In genomic region chr19:12834976-12835757, GRCh38 we compare ENCODE assay signal across 10 cellular contexts. TPM values are rescaled to one million over a fixed set of nuclear protein-coding genes. Genes with fewer than 3 reads are reported as not detected.
A peak's percentile ranks its signal among the peaks of the same experiment; 100 is the strongest.
DNase-seq lines count a peak whose midpoint lies in the region; ATAC-seq and TF ChIP-seq lines count a peak whose summit lies in the region.
"Had no signal": no experiment of that assay in that cellular context is flagged by ENCODE, and none has a peak within 500 bp of the region (broad histone marks: within the 10 kb centered on the region; RNA-seq: fewer than 3 reads in every experiment).

No MANE protein-coding gene starts in this region.

- no peaks in the 10 kb centered on the region for H3K79me2 ChIP-seq in PC-9 (ENCODE audit: low read depth)

- CTCF ChIA-PET in A673 (lab: Charles Lee) = interaction anchor here (1.1 kb wide), 1 partner anchor 12 kb away, joined by 5 read pairs; no protein-coding TSS in a partner anchor
- CTCF ChIA-PET in PC-9 (lab: Charles Lee) = no interaction called here

- H3K36me3 ChIP-seq in A673 (ENCODE audit: insufficient read depth, low read length, poor library complexity, severe bottlenecking) = no peaks in the 10 kb centered on the region
- H3K36me3 ChIP-seq in ES-I3 (ENCODE audit: insufficient read depth, low read length) = no peaks in the 10 kb centered on the region
- no peaks in the 10 kb centered on the region for H3K36me3 ChIP-seq in PC-9 (ENCODE audit: low read depth)

- H3F3A ChIP-seq in PC-9 (ENCODE audit: insufficient read depth, low read depth) = peaks cover 50% of the 10 kb centered on the region

- no peak overlapping the region for H3K27ac Mint-ChIP-seq in activated T-helper 2 cell treated with anti-CD3 and anti-CD28 coated beads, Interferon-gamma antibody, Interleukin-2, Interleukin-4, amounts not matched to agents 10 μg/mL and 5 μg/mL and 100 μg/mL, durations not matched to agents 14 hours and 24 hours and 36 hours

- no peaks in the 10 kb centered on the region for H4K20me1 ChIP-seq in PC-9 (ENCODE audit: insufficient read depth)

- H3K9me2 ChIP-seq in PC-9 (ENCODE audit: insufficient read depth) = no peaks in the 10 kb centered on the region

- no peaks in the 10 kb centered on the region for H3K36me3 Mint-ChIP-seq in activated T-helper 2 cell treated with anti-CD3 and anti-CD28 coated beads, Interferon-gamma antibody, Interleukin-2, Interleukin-4, amounts not matched to agents 10 μg/mL and 5 μg/mL and 100 μg/mL, durations not matched to agents 14 hours and 24 hours and 36 hours (ENCODE audit: low read depth)

- H3K4me1 Mint-ChIP-seq in activated T-helper 2 cell treated with anti-CD3 and anti-CD28 coated beads, Interferon-gamma antibody, Interleukin-2, Interleukin-4, amounts not matched to agents 10 μg/mL and 5 μg/mL and 100 μg/mL, durations not matched to agents 14 hours and 24 hours and 36 hours (ENCODE audit: low read depth) = peaks cover 27% of the 10 kb centered on the region

- no TSS peak for BruUV-seq in A673 (replicated peaks; lab: Mats Ljungman, UMichigan)
- no TSS peak for BruUV-seq in PC-9 (replicated peaks; lab: Mats Ljungman, UMichigan)

- no peaks in the 10 kb centered on the region for H3K9me3 Mint-ChIP-seq in activated T-helper 2 cell treated with anti-CD3 and anti-CD28 coated beads, Interferon-gamma antibody, Interleukin-2, Interleukin-4, amounts not matched to agents 10 μg/mL and 5 μg/mL and 100 μg/mL, durations not matched to agents 14 hours and 24 hours and 36 hours

- 0 out of 2 replicates have a peak overlapping the region, but pooled peaks have one; percentile 20 for H3K4me2 ChIP-seq in PC-9

- no peak overlapping the region for H2AFZ ChIP-seq in PC-9

- H3K27ac ChIP-seq in A673 (ENCODE audit: low read depth, low read length, poor library complexity, severe bottlenecking) = no peak overlapping the region
- H3K27ac ChIP-seq in PC-9 = no peak overlapping the region

- POLR2A ChIA-PET in A673 (lab: Charles Lee; ENCODE audit: low non-redundant PET) = no interaction called here
- POLR2A ChIA-PET in PC-9 (lab: Charles Lee; ENCODE audit: unreplicated experiment) = interaction anchor here (0.6 kb wide), 1 partner anchor 34 kb away, joined by 3 read pairs; no protein-coding TSS in a partner anchor

- H3K27me3 Mint-ChIP-seq in activated T-helper 2 cell treated with anti-CD3 and anti-CD28 coated beads, Interferon-gamma antibody, Interleukin-2, Interleukin-4, amounts not matched to agents 10 μg/mL and 5 μg/mL and 100 μg/mL, durations not matched to agents 14 hours and 24 hours and 36 hours (ENCODE audit: low read depth) = peaks cover 62% of the 10 kb centered on the region

- H3K4me3 ChIP-seq in A673 (ENCODE audit: low read depth, low read length, poor library complexity, severe bottlenecking) (no peak overlapping the region), PC-9 (no peak overlapping the region)

- no peak for ATAC-seq in GM18861 (IDR thresholded peaks at IDR 0.05; ENCODE audit: unreplicated experiment)

- H3K9ac ChIP-seq in ES-I3 (ENCODE audit: low read depth, low read length) = peak overlapping the region; percentile 64; the same call in 1 of the 2 replicates

- no peak for TF ChIP-seq CTCF in A673 (conservative IDR thresholded peaks at IDR 0.05; ENCODE audit: low read depth, low read length)
- no peak for TF ChIP-seq CTCF in PC-9 (conservative IDR thresholded peaks at IDR 0.05)

- DNase-seq in A673 (ENCODE audit: low spot score) (peak; percentile 81), PC-9 (peak in 1 of 2 experiments; percentile 34), germinal center (ENCODE audit: low spot score) (peak; percentile 75), NCI-H345 (lab: John Stamatoyannopoulos, UW) (no peak)
- no peak for DNase-seq in effector CD8-positive, alpha-beta T cell (lab: John Stamatoyannopoulos, UW)
- DNase-seq in activated T-helper 2 cell treated with anti-CD3 and anti-CD28 coated beads, Interferon-gamma antibody, Interleukin-2, Interleukin-4, amounts not matched to agents 10 μg/mL and 5 μg/mL and 100 μg/mL, durations not matched to agents 14 hours and 24 hours and 36 hours (ENCODE audit: low spot score) = no peak
- DNase-seq: MM.1S had no signal

- intact Hi-C loops in A673 (cut with micrococcal nuclease; ENCODE audit: unreplicated experiment) (no loop called here), PC-9 (cut with micrococcal nuclease; ENCODE audit: unreplicated experiment) (no loop called here)
- intact Hi-C loops in activated T-helper 2 cell treated with anti-CD3 and anti-CD28 coated beads, Interferon-gamma antibody, Interleukin-2, Interleukin-4, amounts not matched to agents 10 μg/mL and 5 μg/mL and 100 μg/mL, durations not matched to agents 14 hours and 24 hours and 36 hours (cut with micrococcal nuclease) = loop anchor here (5.0 kb wide), 2 partner anchors 177 to 262 kb away; no protein-coding TSS in a partner anchor

- H3K9me3 ChIP-seq in A673 (ENCODE audit: low read depth, low read length, poor library complexity, severe bottlenecking) (no peaks in the 10 kb centered on the region), ES-I3 (ENCODE audit: control insufficient read depth, insufficient read depth, low read length) (no peaks in the 10 kb centered on the region), PC-9 (ENCODE audit: insufficient read depth, low read depth) (no peaks in the 10 kb centered on the region)

- peaks cover 17% of the 10 kb centered on the region for H3K4me1 ChIP-seq in A673 (ENCODE audit: insufficient read depth, low read length, poor library complexity, severe bottlenecking)
- peaks cover 9% of the 10 kb centered on the region for H3K4me1 ChIP-seq in ES-I3 (ENCODE audit: insufficient read depth, low read length)
- peaks cover 14% of the 10 kb centered on the region for H3K4me1 ChIP-seq in PC-9 (replicated peaks; ENCODE audit: insufficient read depth)

- no peak overlapping the region for H3K4me3 Mint-ChIP-seq in activated T-helper 2 cell treated with anti-CD3 and anti-CD28 coated beads, Interferon-gamma antibody, Interleukin-2, Interleukin-4, amounts not matched to agents 10 μg/mL and 5 μg/mL and 100 μg/mL, durations not matched to agents 14 hours and 24 hours and 36 hours (ENCODE audit: low read depth)

- H3K27me3 ChIP-seq in A673 (replicated peaks; ENCODE audit: insufficient read depth, low read depth, low read length, poor library complexity) = no peaks in the 10 kb centered on the region
- peaks cover 19% of the 10 kb centered on the region; the same call in 1 of the 2 replicates for H3K27me3 ChIP-seq in PC-9 (ENCODE audit: insufficient read depth, low read depth)

RNA-seq across cellular contexts. Expression of gene RTBDN, which starts 0.8 kb away (rescaled TPM):
- total RNA-seq in A673 (2021) = 1.4 TPM in 1 of 2 replicates, not detected in the other
- 0.78 and 1.0 TPM in 2 replicates for total RNA-seq in PC-9 (2021)
- not detected in 2 replicates for total RNA-seq in activated T-helper 2 cell treated with anti-CD3 and anti-CD28 coated beads, Interferon-gamma antibody, Interleukin-2, Interleukin-4, amounts not matched to agents 10 μg/mL and 5 μg/mL and 100 μg/mL, durations not matched to agents 14 hours and 24 hours and 36 hours
- total RNA-seq: lower leg skin had no signal

RNA-seq across cellular contexts. Expression of gene MAST1, which starts 3.1 kb away (rescaled TPM):
- total RNA-seq in A673 (2021) (22.2 and 26.7 TPM in 2 replicates), PC-9 (2021) (11.4 and 11.9 TPM in 2 replicates)
- total RNA-seq in activated T-helper 2 cell treated with anti-CD3 and anti-CD28 coated beads, Interferon-gamma antibody, Interleukin-2, Interleukin-4, amounts not matched to agents 10 μg/mL and 5 μg/mL and 100 μg/mL, durations not matched to agents 14 hours and 24 hours and 36 hours = 5.2 and 6.5 TPM in 2 replicates

RNA-seq across cellular contexts. Expression of gene RNASEH2A, which starts 28.8 kb away (rescaled TPM):
- total RNA-seq in A673 (2021) (97.7 and 99.7 TPM in 2 replicates), PC-9 (2021) (38.6 and 60.4 TPM in 2 replicates)
- total RNA-seq in activated T-helper 2 cell treated with anti-CD3 and anti-CD28 coated beads, Interferon-gamma antibody, Interleukin-2, Interleukin-4, amounts not matched to agents 10 μg/mL and 5 μg/mL and 100 μg/mL, durations not matched to agents 14 hours and 24 hours and 36 hours = 38.3 and 40.6 TPM in 2 replicates

RNA-seq across cellular contexts. Expression of gene THSD8, which starts 33.3 kb away (rescaled TPM):
- 45.2 and 53.4 TPM in 2 replicates for total RNA-seq in A673 (2021)
- total RNA-seq in PC-9 (2021) = 28.8 and 30.0 TPM in 2 replicates
- 28.6 and 29.8 TPM in 2 replicates for total RNA-seq in activated T-helper 2 cell treated with anti-CD3 and anti-CD28 coated beads, Interferon-gamma antibody, Interleukin-2, Interleukin-4, amounts not matched to agents 10 μg/mL and 5 μg/mL and 100 μg/mL, durations not matched to agents 14 hours and 24 hours and 36 hours

RNA-seq across cellular contexts. Expression of gene PRDX2, which starts 33.6 kb away (rescaled TPM):
- total RNA-seq in A673 (2021) (406 and 429 TPM in 2 replicates), PC-9 (2021) (268 and 271 TPM in 2 replicates)
- total RNA-seq in activated T-helper 2 cell treated with anti-CD3 and anti-CD28 coated beads, Interferon-gamma antibody, Interleukin-2, Interleukin-4, amounts not matched to agents 10 μg/mL and 5 μg/mL and 100 μg/mL, durations not matched to agents 14 hours and 24 hours and 36 hours = 274 and 279 TPM in 2 replicates

Comparison
In these comparisons a context has a peak if more than half of its experiments do, and no peak if none do; other contexts are left out.
1. DNase-seq: peak in A673 (single experiment) and germinal center (single experiment); none in NCI-H345 (single experiment), effector CD8-positive, alpha-beta T cell (single experiment) and activated T-helper 2 cell treated with anti-CD3 and anti-CD28 coated beads, Interferon-gamma antibody, Interleukin-2, Interleukin-4, amounts not matched to agents 10 μg/mL and 5 μg/mL and 100 μg/mL, durations not matched to agents 14 hours and 24 hours and 36 hours (single experiment).